In the genomic region with DNA sequence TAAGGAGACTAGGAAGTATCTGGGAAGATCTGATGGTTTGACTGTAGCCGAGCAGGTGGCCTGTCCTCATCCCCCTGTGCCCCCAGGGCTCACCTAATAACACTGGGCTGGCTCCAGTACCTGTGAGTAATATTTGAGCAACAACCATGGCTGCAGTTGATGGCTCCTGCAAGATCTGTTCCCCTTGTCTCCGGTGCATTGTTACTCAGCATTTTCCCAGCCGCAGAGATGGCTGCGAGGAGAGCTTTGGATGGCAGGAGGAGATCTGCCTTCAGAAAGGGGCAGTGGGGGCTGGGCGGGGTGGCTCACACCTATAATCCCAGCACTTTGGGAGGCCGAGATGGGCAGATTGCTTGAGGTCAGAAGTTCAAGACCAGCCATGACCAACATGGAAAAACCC, we compare ENCODE assay signal across 1 cellular context.
TF ChIP-seq lines count a peak whose summit lies in the region.

No MANE protein-coding gene starts in this region.

TF ChIP-seq in SK-N-SH, 30 proteins besides CTCF, POLR2A, EP300 and RAD21:
- TF ChIP-seq GABPA (IDR thresholded peaks at IDR 0.05; ENCODE audit: low read depth) (no peak), TCF12 (IDR thresholded peaks at IDR 0.05) (no peak), FOSL2 (IDR thresholded peaks at IDR 0.05; ENCODE audit: borderline replicate concordance, low read depth) (no peak), YY1 (IDR thresholded peaks at IDR 0.05; ENCODE audit: low read depth) (no peak), ELF1 (IDR thresholded peaks at IDR 0.05) (no peak), ZBTB33 (IDR thresholded peaks at IDR 0.05; ENCODE audit: borderline replicate concordance, low read depth) (no peak), POLR2AphosphoS5 (IDR thresholded peaks at IDR 0.05; ENCODE audit: low read depth, low read length) (no peak), TAF1 (IDR thresholded peaks at IDR 0.05; ENCODE audit: borderline replicate concordance, low read depth, low read length) (no peak), MEF2A (IDR thresholded peaks at IDR 0.05; ENCODE audit: borderline replicate concordance, low read depth) (no peak), FOXM1 (IDR thresholded peaks at IDR 0.05; ENCODE audit: low read depth) (no peak), JUND (IDR thresholded peaks at IDR 0.05) (no peak), NFIC (IDR thresholded peaks at IDR 0.05; ENCODE audit: borderline replicate concordance) (no peak), RCOR1 (IDR thresholded peaks at IDR 0.05; ENCODE audit: low read length) (no peak)
- TF ChIP-seq, protein P1, sequence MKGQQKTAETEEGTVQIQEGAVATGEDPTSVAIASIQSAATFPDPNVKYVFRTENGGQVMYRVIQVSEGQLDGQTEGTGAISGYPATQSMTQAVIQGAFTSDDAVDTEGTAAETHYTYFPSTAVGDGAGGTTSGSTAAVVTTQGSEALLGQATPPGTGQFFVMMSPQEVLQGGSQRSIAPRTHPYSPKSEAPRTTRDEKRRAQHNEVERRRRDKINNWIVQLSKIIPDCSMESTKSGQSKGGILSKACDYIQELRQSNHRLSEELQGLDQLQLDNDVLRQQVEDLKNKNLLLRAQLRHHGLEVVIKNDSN (IDR thresholded peaks at IDR 0.05; ENCODE audit: borderline replicate concordance, low read depth) = no peak
- TF ChIP-seq, protein P2, sequence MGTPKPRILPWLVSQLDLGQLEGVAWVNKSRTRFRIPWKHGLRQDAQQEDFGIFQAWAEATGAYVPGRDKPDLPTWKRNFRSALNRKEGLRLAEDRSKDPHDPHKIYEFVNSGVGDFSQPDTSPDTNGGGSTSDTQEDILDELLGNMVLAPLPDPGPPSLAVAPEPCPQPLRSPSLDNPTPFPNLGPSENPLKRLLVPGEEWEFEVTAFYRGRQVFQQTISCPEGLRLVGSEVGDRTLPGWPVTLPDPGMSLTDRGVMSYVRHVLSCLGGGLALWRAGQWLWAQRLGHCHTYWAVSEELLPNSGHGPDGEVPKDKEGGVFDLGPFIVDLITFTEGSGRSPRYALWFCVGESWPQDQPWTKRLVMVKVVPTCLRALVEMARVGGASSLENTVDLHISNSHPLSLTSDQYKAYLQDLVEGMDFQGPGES (IDR thresholded peaks at IDR 0.05; ENCODE audit: low read depth, low read length) = no peak
TF ChIP-seq in SK-N-SH: peak in this region for 0.
